ENCODE assay signal across 8 cellular contexts in the genomic region with DNA sequence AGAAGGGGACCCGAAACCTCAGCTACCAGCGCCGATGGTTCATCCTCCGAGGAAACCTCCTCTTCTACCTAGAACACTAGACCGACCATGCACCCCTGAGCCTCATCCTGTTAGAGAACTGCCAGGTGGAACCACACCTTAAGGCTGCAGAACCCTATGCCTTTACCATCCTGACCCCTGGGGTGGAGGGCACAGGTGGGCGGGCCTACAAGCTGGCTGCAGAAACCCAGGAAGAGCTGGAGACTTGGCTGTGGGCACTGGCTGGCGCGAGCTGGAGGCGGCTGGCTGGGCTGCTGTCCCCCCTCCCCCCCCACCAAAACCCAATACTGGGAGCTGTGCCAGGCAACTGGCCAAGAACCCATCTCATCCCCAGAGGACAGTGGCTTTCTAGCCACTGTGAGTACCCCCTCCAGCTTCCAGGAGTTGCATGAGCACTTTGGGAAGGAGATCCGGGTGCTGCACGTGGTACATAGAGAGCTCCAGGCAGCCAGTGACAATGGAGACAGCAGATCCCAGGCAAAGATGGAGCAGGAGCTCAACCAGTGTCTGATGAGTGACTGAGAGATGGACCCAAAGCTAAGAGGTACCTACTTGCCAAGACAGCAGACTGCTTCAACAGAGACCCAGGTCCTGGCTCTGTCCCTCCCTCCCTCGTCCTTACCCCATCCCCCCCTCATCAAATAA. TPM values are rescaled to one million over a fixed set of nuclear protein-coding genes. Genes with fewer than 3 reads are reported as not detected.
DNase-seq lines count a peak whose midpoint lies in the region; TF ChIP-seq lines count a peak whose summit lies in the region.

No MANE protein-coding gene starts in this region.

- no peaks in the 10 kb centered on the region for H3F3A ChIP-seq in neural cell (ENCODE audit: insufficient read depth, low read length, poor library complexity, severe bottlenecking)

- H4K20me1 ChIP-seq in neural cell (ENCODE audit: insufficient read depth), result no peaks in the 10 kb centered on the region

- H3K36me3 Mint-ChIP-seq in Caco-2 (ENCODE audit: insufficient read depth, unreplicated experiment), result peaks cover 63% of the 10 kb centered on the region

- H3K9me2 ChIP-seq in neural cell (ENCODE audit: insufficient read depth, low read length), result no peaks in the 10 kb centered on the region

- H3K4me3 ChIP-seq in Caco-2 (ENCODE audit: low read depth, low read length), result peak overlapping the region; percentile 51
- H3K4me3 ChIP-seq in effector memory CD4-positive, alpha-beta T cell (ENCODE audit: insufficient read depth, low read depth, low read length, poor library complexity, severe bottlenecking), result no peak overlapping the region
- peak overlapping the region; percentile 84 for H3K4me3 ChIP-seq in neural cell (ENCODE audit: low read length)

- intact Hi-C loops in Caco-2 (cut with micrococcal nuclease; ENCODE audit: unreplicated experiment), result loop anchor here (5.0 kb wide), 1 partner anchor 51 kb away; a partner anchor contains a TSS

- no TSS peak for BruUV-seq in Caco-2 (replicated peaks; lab: Mats Ljungman, UMichigan)

- POLR2A ChIA-PET in Caco-2 (lab: Charles Lee), result interaction anchor here (1.1 to 1.3 kb wide), 2 partner anchors 12 to 14 kb away, joined by 4 to 5 read pairs; no protein-coding TSS in a partner anchor

- CTCF ChIA-PET in Caco-2 (lab: Charles Lee), result interaction anchor here (0.5 to 1.1 kb wide), 3 partner anchors 14 to 505 kb away, joined by 3 to 4 read pairs (median 3); a partner anchor contains a TSS

- H3K27me3 Mint-ChIP-seq in Caco-2 (ENCODE audit: insufficient read depth, unreplicated experiment), result no peaks in the 10 kb centered on the region

- peaks cover 4% of the 10 kb centered on the region for H3K36me3 ChIP-seq in Caco-2 (ENCODE audit: control insufficient read depth, insufficient read depth, low read length)
- peaks cover 39% of the 10 kb centered on the region for H3K36me3 ChIP-seq in effector memory CD4-positive, alpha-beta T cell (ENCODE audit: control insufficient read depth, insufficient read depth, low read length)
- no peaks in the 10 kb centered on the region for H3K36me3 ChIP-seq in neural cell (ENCODE audit: insufficient read depth, low read length)

- no peaks in the 10 kb centered on the region for H3K9me3 ChIP-seq in Caco-2
- no peaks in the 10 kb centered on the region for H3K9me3 ChIP-seq in effector memory CD4-positive, alpha-beta T cell (ENCODE audit: control insufficient read depth, low read length)
- H3K9me3 ChIP-seq in neural cell (ENCODE audit: low read length), result no peaks in the 10 kb centered on the region

- H3K27me3 ChIP-seq in Caco-2 (replicated peaks; ENCODE audit: control insufficient read depth, insufficient read depth, low read length) (no peaks in the 10 kb centered on the region), neural cell (ENCODE audit: insufficient read depth, low read depth, low read length) (no peaks in the 10 kb centered on the region)
- H3K27me3 ChIP-seq in effector memory CD4-positive, alpha-beta T cell (replicated peaks; ENCODE audit: control insufficient read depth, insufficient read depth, low read length, poor library complexity, severe bottlenecking), result no peaks in the 10 kb centered on the region

- H3K4me1 Mint-ChIP-seq in Caco-2 (ENCODE audit: low read depth, unreplicated experiment), result peaks cover 28% of the 10 kb centered on the region

- H3K27ac Mint-ChIP-seq in Caco-2 (ENCODE audit: unreplicated experiment), result peak overlapping the region; percentile 99

- no peak overlapping the region for H2AFZ ChIP-seq in neural cell (ENCODE audit: low read depth, low read length)

- no peak for TF ChIP-seq CTCF in Caco-2 (IDR thresholded peaks at IDR 0.05; ENCODE audit: insufficient read depth in 1 of 2, low read depth in 1 of 2, low read length in 1 of 2, severe bottlenecking in 1 of 2, unreplicated experiment in 1 of 2)
- TF ChIP-seq CTCF in neural cell (IDR thresholded peaks at IDR 0.05; ENCODE audit: poor library complexity, severe bottlenecking), result no peak

- H3K27ac ChIP-seq in effector memory CD4-positive, alpha-beta T cell (ENCODE audit: insufficient read depth, low read length, poor library complexity, severe bottlenecking), result peak overlapping the region; percentile 88
- peak overlapping the region; percentile 94 for H3K27ac ChIP-seq in neural cell (ENCODE audit: low read length)

- peaks cover 5% of the 10 kb centered on the region; the same call in 1 of the 2 replicates for H3K4me1 ChIP-seq in Caco-2
- H3K4me1 ChIP-seq in effector memory CD4-positive, alpha-beta T cell (ENCODE audit: control insufficient read depth, insufficient read depth, low read length, poor library complexity, severe bottlenecking), result peaks cover 24% of the 10 kb centered on the region

- no peak overlapping the region for H3K9ac ChIP-seq in neural cell (ENCODE audit: low read length)

- H3K9me3 Mint-ChIP-seq in Caco-2 (ENCODE audit: unreplicated experiment), result no peaks in the 10 kb centered on the region

- DNase-seq in Caco-2 (no peak), NCI-H2029 (lab: John Stamatoyannopoulos, UW) (peak; percentile 75), activated gamma-delta T cell (lab: John Stamatoyannopoulos, UW) (no peak), SW 1271 (lab: John Stamatoyannopoulos, UW) (no peak), NK-92 (lab: John Stamatoyannopoulos, UW; ENCODE audit: unreplicated experiment) (no peak)
- no peak for DNase-seq in effector memory CD4-positive, alpha-beta T cell
- no peak for DNase-seq in stimulated activated CD4-positive, alpha-beta T cell treated with anti-CD3 and anti-CD28 coated beads, Interleukin-4, amount 100 ng/mL, for 4 hours

- no peak overlapping the region for H3K4me2 ChIP-seq in neural cell (ENCODE audit: low read length)

- peaks cover 21% of the 10 kb centered on the region for H3K79me2 ChIP-seq in neural cell (replicated peaks; ENCODE audit: insufficient read depth, low read length)

- peak overlapping the region; percentile 94 for H3K4me3 Mint-ChIP-seq in Caco-2 (ENCODE audit: unreplicated experiment)

- TF ChIP-seq RAD21 in neural cell (conservative IDR thresholded peaks at IDR 0.05), result no peak

- no peak for TF ChIP-seq EP300 in neural cell (conservative IDR thresholded peaks at IDR 0.05; ENCODE audit: poor library complexity, severe bottlenecking)

TF ChIP-seq in neural cell, 6 proteins besides CTCF, POLR2A, EP300 and RAD21:
- TF ChIP-seq MXI1 (conservative IDR thresholded peaks at IDR 0.05; ENCODE audit: poor library complexity, severe bottlenecking) (no peak), POLR2AphosphoS5 (IDR thresholded peaks at IDR 0.05) (no peak), EZH2 (IDR thresholded peaks at IDR 0.05; ENCODE audit: borderline replicate concordance, insufficient read depth, low read length, poor library complexity, severe bottlenecking) (no peak), SMC3 (conservative IDR thresholded peaks at IDR 0.05; ENCODE audit: poor library complexity) (no peak), TAF1 (IDR thresholded peaks at IDR 0.05; ENCODE audit: low read depth) (no peak)
- TF ChIP-seq, protein P1, sequence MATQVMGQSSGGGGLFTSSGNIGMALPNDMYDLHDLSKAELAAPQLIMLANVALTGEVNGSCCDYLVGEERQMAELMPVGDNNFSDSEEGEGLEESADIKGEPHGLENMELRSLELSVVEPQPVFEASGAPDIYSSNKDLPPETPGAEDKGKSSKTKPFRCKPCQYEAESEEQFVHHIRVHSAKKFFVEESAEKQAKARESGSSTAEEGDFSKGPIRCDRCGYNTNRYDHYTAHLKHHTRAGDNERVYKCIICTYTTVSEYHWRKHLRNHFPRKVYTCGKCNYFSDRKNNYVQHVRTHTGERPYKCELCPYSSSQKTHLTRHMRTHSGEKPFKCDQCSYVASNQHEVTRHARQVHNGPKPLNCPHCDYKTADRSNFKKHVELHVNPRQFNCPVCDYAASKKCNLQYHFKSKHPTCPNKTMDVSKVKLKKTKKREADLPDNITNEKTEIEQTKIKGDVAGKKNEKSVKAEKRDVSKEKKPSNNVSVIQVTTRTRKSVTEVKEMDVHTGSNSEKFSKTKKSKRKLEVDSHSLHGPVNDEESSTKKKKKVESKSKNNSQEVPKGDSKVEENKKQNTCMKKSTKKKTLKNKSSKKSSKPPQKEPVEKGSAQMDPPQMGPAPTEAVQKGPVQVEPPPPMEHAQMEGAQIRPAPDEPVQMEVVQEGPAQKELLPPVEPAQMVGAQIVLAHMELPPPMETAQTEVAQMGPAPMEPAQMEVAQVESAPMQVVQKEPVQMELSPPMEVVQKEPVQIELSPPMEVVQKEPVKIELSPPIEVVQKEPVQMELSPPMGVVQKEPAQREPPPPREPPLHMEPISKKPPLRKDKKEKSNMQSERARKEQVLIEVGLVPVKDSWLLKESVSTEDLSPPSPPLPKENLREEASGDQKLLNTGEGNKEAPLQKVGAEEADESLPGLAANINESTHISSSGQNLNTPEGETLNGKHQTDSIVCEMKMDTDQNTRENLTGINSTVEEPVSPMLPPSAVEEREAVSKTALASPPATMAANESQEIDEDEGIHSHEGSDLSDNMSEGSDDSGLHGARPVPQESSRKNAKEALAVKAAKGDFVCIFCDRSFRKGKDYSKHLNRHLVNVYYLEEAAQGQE (IDR thresholded peaks at IDR 0.05; ENCODE audit: borderline replicate concordance), result no peak

RNA-seq across cellular contexts. Expression of a gene that starts 1.4 kb away (rescaled TPM):
- total RNA-seq in Caco-2 (2022), result 50.1 and 51.8 TPM in 2 replicates
- 76.3 and 83.3 TPM in 2 replicates for polyA plus RNA-seq in neural cell
- 55.1 and 61.6 TPM in 2 replicates for polyA minus RNA-seq in neural cell

RNA-seq across cellular contexts. Expression of a gene that starts 13.8 kb away (rescaled TPM):
- total RNA-seq in Caco-2 (2022), result 36.9 and 40.5 TPM in 2 replicates
- polyA plus RNA-seq in neural cell, result 24.1 and 32.5 TPM in 2 replicates
- polyA minus RNA-seq in neural cell, result 40.5 and 44.6 TPM in 2 replicates

RNA-seq across cellular contexts. Expression of a gene that starts 18.1 kb away (rescaled TPM):
- 2.7 and 2.9 TPM in 2 replicates for total RNA-seq in Caco-2 (2022)
- not detected in 2 replicates for polyA plus RNA-seq in neural cell
- not detected in 2 replicates for polyA minus RNA-seq in neural cell

RNA-seq across cellular contexts. Expression of a gene that starts 25.8 kb away (rescaled TPM):
- 0.21 and 0.34 TPM in 2 replicates for total RNA-seq in Caco-2 (2022)
- polyA plus RNA-seq in neural cell, result 0.38 TPM in 1 of 2 replicates, not detected in the other
- 0.81 TPM in 1 of 2 replicates, not detected in the other for polyA minus RNA-seq in neural cell

RNA-seq across cellular contexts. Expression of a gene that starts 38.7 kb away (rescaled TPM):
- 12.8 and 13.4 TPM in 2 replicates for total RNA-seq in Caco-2 (2022)
- 42.3 and 48.9 TPM in 2 replicates for polyA plus RNA-seq in neural cell
- polyA minus RNA-seq in neural cell, result 74.0 and 82.3 TPM in 2 replicates
